ENCODE assay signal across 8 cellular contexts in the genomic region with DNA sequence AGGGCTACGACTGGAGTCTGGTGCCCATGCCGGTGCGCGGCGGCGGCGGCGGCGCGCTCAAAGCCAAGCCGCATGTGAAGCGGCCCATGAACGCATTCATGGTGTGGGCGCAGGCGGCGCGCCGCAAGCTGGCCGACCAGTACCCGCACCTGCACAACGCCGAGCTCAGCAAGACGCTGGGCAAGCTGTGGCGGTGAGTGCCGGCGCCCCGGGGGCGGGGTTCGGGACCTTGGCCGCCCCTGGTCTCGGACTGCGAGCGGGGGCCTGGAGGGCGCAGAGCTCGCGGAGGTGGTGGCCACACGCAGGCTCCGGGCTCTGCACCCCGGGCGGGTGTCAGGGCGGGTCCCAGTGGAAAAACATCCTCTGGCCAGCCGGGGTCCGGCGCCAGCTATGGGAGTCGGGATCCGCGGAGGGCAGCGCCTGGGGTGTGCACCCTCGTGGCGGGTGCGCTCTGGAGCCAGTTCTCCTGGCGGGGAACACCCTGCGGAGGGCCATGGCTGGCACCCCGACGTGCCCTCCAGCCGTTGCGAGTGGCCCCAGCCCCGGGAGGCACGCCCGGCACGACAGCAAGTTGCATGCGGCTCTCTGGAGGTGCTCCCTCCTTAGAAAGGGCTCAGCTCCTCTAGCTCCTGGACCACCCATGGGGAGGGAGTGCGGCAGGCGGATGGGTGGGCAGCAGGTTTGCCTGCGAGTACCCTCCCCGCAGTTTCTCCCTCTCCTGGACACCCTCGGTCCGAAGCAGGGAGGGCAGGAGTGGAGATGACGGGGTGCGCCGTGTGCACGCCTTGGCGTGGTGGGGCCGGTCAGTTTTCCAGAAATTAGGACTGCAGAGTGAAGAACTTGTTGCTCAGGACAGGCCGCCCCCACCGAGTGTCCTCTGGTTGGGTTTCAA. TPM values are rescaled to one million over a fixed set of nuclear protein-coding genes. Genes with fewer than 3 reads are reported as not detected.
DNase-seq lines count a peak whose midpoint lies in the region; ATAC-seq and TF ChIP-seq lines count a peak whose summit lies in the region.

No MANE protein-coding gene starts in this region.

- no peak overlapping the region for H3K9ac ChIP-seq in SK-N-SH

- 13% methylated on average over 12 of the region's 76 CpGs for WGBS in SK-N-SH (ENCODE audit: low lambda C conversion rate)

- DNase-seq in SK-N-SH (peak; percentile 43), NOMO-1 treated with dmso at 0.1 percent for 144 hours (lab: John Stamatoyannopoulos, UW; ENCODE audit: unreplicated experiment) (no peak), NCI-H345 (lab: John Stamatoyannopoulos, UW) (no peak), GF-D8 (lab: John Stamatoyannopoulos, UW) (no peak)
- no peak for DNase-seq in activated T-helper 2 cell treated with anti-CD3 and anti-CD28 coated beads, Interferon-gamma antibody, Interleukin-2, Interleukin-4, amounts not matched to agents 10 μg/mL and 5 μg/mL and 100 μg/mL, durations not matched to agents 14 hours and 24 hours and 36 hours (ENCODE audit: low spot score)
- DNase-seq in stimulated activated naive B cell treated with anti-CD40 and anti-IgM and Interleukin-4, amounts not matched to agents 10 μg/mL and 1 μg/mL and 100 μg/mL, for 72 hours: no peak

- H3K4me2 ChIP-seq in SK-N-SH: no peak overlapping the region

- H3K4me3 Mint-ChIP-seq in activated T-helper 2 cell treated with anti-CD3 and anti-CD28 coated beads, Interferon-gamma antibody, Interleukin-2, Interleukin-4, amounts not matched to agents 10 μg/mL and 5 μg/mL and 100 μg/mL, durations not matched to agents 14 hours and 24 hours and 36 hours (ENCODE audit: low read depth): peak overlapping the region; percentile 51
- H3K4me3 Mint-ChIP-seq in stimulated activated naive B cell treated with anti-CD40 and anti-IgM and Interleukin-4, amounts not matched to agents 10 μg/mL and 1 μg/mL and 100 μg/mL, for 72 hours: peak overlapping the region; percentile 55 to 65

- H3K27ac ChIP-seq in SK-N-SH (ENCODE audit: low read depth in 2 of 2, low read length in 1 of 2): no peak overlapping the region
- peak overlapping the region; percentile 68 for H3K27ac ChIP-seq in layer of hippocampus (ENCODE audit: low read depth, low read length)

- no peaks in the 10 kb centered on the region for H3K9me3 Mint-ChIP-seq in activated T-helper 2 cell treated with anti-CD3 and anti-CD28 coated beads, Interferon-gamma antibody, Interleukin-2, Interleukin-4, amounts not matched to agents 10 μg/mL and 5 μg/mL and 100 μg/mL, durations not matched to agents 14 hours and 24 hours and 36 hours
- H3K9me3 Mint-ChIP-seq in stimulated activated naive B cell treated with anti-CD40 and anti-IgM and Interleukin-4, amounts not matched to agents 10 μg/mL and 1 μg/mL and 100 μg/mL, for 72 hours: no peaks in the 10 kb centered on the region

- no peak for TF ChIP-seq RAD21 in SK-N-SH (IDR thresholded peaks at IDR 0.05; ENCODE audit: low read length)

- no peaks in the 10 kb centered on the region for H3K9me2 ChIP-seq in SK-N-SH

- H3K36me3 Mint-ChIP-seq in activated T-helper 2 cell treated with anti-CD3 and anti-CD28 coated beads, Interferon-gamma antibody, Interleukin-2, Interleukin-4, amounts not matched to agents 10 μg/mL and 5 μg/mL and 100 μg/mL, durations not matched to agents 14 hours and 24 hours and 36 hours (ENCODE audit: low read depth): no peaks in the 10 kb centered on the region
- H3K36me3 Mint-ChIP-seq in stimulated activated naive B cell treated with anti-CD40 and anti-IgM and Interleukin-4, amounts not matched to agents 10 μg/mL and 1 μg/mL and 100 μg/mL, for 72 hours: no peaks in the 10 kb centered on the region

- intact Hi-C loops in activated T-helper 2 cell treated with anti-CD3 and anti-CD28 coated beads, Interferon-gamma antibody, Interleukin-2, Interleukin-4, amounts not matched to agents 10 μg/mL and 5 μg/mL and 100 μg/mL, durations not matched to agents 14 hours and 24 hours and 36 hours (cut with micrococcal nuclease): no loop called here

- peaks cover 22% of the 10 kb centered on the region for H3K27me3 Mint-ChIP-seq in activated T-helper 2 cell treated with anti-CD3 and anti-CD28 coated beads, Interferon-gamma antibody, Interleukin-2, Interleukin-4, amounts not matched to agents 10 μg/mL and 5 μg/mL and 100 μg/mL, durations not matched to agents 14 hours and 24 hours and 36 hours (ENCODE audit: low read depth)
- peaks cover 34 to 46% of the 10 kb centered on the region in 2 donors for H3K27me3 Mint-ChIP-seq in stimulated activated naive B cell treated with anti-CD40 and anti-IgM and Interleukin-4, amounts not matched to agents 10 μg/mL and 1 μg/mL and 100 μg/mL, for 72 hours

- TF ChIP-seq CTCF in SK-N-SH (IDR thresholded peaks at IDR 0.05): no peak

- no peaks in the 10 kb centered on the region for H3K4me1 Mint-ChIP-seq in activated T-helper 2 cell treated with anti-CD3 and anti-CD28 coated beads, Interferon-gamma antibody, Interleukin-2, Interleukin-4, amounts not matched to agents 10 μg/mL and 5 μg/mL and 100 μg/mL, durations not matched to agents 14 hours and 24 hours and 36 hours (ENCODE audit: low read depth)
- H3K4me1 Mint-ChIP-seq in stimulated activated naive B cell treated with anti-CD40 and anti-IgM and Interleukin-4, amounts not matched to agents 10 μg/mL and 1 μg/mL and 100 μg/mL, for 72 hours: peaks cover 12 to 13% of the 10 kb centered on the region in 2 donors

- ATAC-seq in SK-N-SH treated with all-trans-retinoic acid at 6 μM for 48 hours: no peak
- peak in 1 of 2 donors; percentile 24 for ATAC-seq in stimulated activated naive B cell treated with anti-CD40 and anti-IgM and Interleukin-4, amounts not matched to agents 10 μg/mL and 1 μg/mL and 100 μg/mL, for 72 hours (replicated peaks)

- peaks cover 90% of the 10 kb centered on the region for H3K27me3 ChIP-seq in SK-N-SH (ENCODE audit: insufficient read depth)
- H3K27me3 ChIP-seq in layer of hippocampus (ENCODE audit: control insufficient read depth, insufficient read depth, low read length): peaks cover 3% of the 10 kb centered on the region

- no peaks in the 10 kb centered on the region for H3K9me3 ChIP-seq in SK-N-SH

- no peak overlapping the region for H3K4me3 ChIP-seq in SK-N-SH (ENCODE audit: low read depth in 2 of 2, low read length in 1 of 2)

- H3K27ac Mint-ChIP-seq in activated T-helper 2 cell treated with anti-CD3 and anti-CD28 coated beads, Interferon-gamma antibody, Interleukin-2, Interleukin-4, amounts not matched to agents 10 μg/mL and 5 μg/mL and 100 μg/mL, durations not matched to agents 14 hours and 24 hours and 36 hours: no peak overlapping the region
- H3K27ac Mint-ChIP-seq in stimulated activated naive B cell treated with anti-CD40 and anti-IgM and Interleukin-4, amounts not matched to agents 10 μg/mL and 1 μg/mL and 100 μg/mL, for 72 hours: no peak overlapping the region

- no peak for TF ChIP-seq EP300 in SK-N-SH (IDR thresholded peaks at IDR 0.05; ENCODE audit: borderline replicate concordance in 1 of 2, low read depth in 1 of 2, low read length in 1 of 2)

- H4K20me1 ChIP-seq in SK-N-SH (ENCODE audit: insufficient read depth): peaks cover 19% of the 10 kb centered on the region; the same call in 1 of the 2 replicates

- no peaks in the 10 kb centered on the region for H3K79me2 ChIP-seq in SK-N-SH (ENCODE audit: insufficient read depth)

- H3K4me1 ChIP-seq in SK-N-SH (ENCODE audit: control insufficient read depth in 1 of 2, insufficient read depth in 2 of 2, low read depth in 1 of 2, low read length in 1 of 2): no peaks in the 10 kb centered on the region

- no peak overlapping the region for H2AFZ ChIP-seq in SK-N-SH (ENCODE audit: low read depth)

- POLR2A ChIA-PET in SK-N-SH (lab: Yijun Ruan, JAX): no interaction called here

- peaks cover 3% of the 10 kb centered on the region for H3F3A ChIP-seq in SK-N-SH (replicated peaks; ENCODE audit: insufficient read depth)

- CTCF ChIA-PET in SK-N-SH (lab: Yijun Ruan, JAX): interaction anchor here (0.9 to 1.4 kb wide), 3 partner anchors 12 to 124 kb away, joined by 4 read pairs; no protein-coding TSS in a partner anchor

- no peaks in the 10 kb centered on the region for H3K36me3 ChIP-seq in SK-N-SH (replicated peaks in 1 of 2; ENCODE audit: control insufficient read depth in 1 of 2, insufficient read depth in 2 of 2, low read length in 1 of 2)

TF ChIP-seq in SK-N-SH, 30 proteins besides CTCF, POLR2A, EP300 and RAD21 (continues in another document):
- TF ChIP-seq USF1 (IDR thresholded peaks at IDR 0.05; ENCODE audit: borderline replicate concordance, low read depth) (no peak), SMC3 (IDR thresholded peaks at IDR 0.05; ENCODE audit: low read depth, low read length) (no peak), TEAD4 (IDR thresholded peaks at IDR 0.05; ENCODE audit: borderline replicate concordance, insufficient read depth) (no peak)

TF ChIP-seq in SK-N-SH treated with all-trans-retinoic acid at 6 μM for 48 hours, 23 proteins besides CTCF, POLR2A, EP300 and RAD21 (continues in another document):
- TF ChIP-seq ZFP3 (CRISPR knock-in tag; IDR thresholded peaks at IDR 0.05) (no peak), SNAI2 (CRISPR knock-in tag; IDR thresholded peaks at IDR 0.05) (no peak), ESRRG (CRISPR knock-in tag; IDR thresholded peaks at IDR 0.05) (no peak), ARNTL (CRISPR knock-in tag; IDR thresholded peaks at IDR 0.05; ENCODE audit: borderline replicate concordance, low read depth) (no peak), RARB (CRISPR knock-in tag; IDR thresholded peaks at IDR 0.05) (no peak), CREB5 (CRISPR knock-in tag; IDR thresholded peaks at IDR 0.05; ENCODE audit: low read depth) (no peak)

RNA-seq across cellular contexts. Expression of gene SOX8, which starts 0.8 kb away (rescaled TPM):
- not detected in 2 replicates for polyA plus RNA-seq in SK-N-SH (2012; rRNA removed)
- not detected in 2 replicates for polyA plus RNA-seq in SK-N-SH (2012; cell fraction: cytosol; rRNA removed)
- not detected in 2 replicates for polyA plus RNA-seq in SK-N-SH (2012; cell fraction: nucleus; rRNA removed)
- 0.78 and 1.2 TPM in 2 replicates for total RNA-seq in activated T-helper 2 cell treated with anti-CD3 and anti-CD28 coated beads, Interferon-gamma antibody, Interleukin-2, Interleukin-4, amounts not matched to agents 10 μg/mL and 5 μg/mL and 100 μg/mL, durations not matched to agents 14 hours and 24 hours and 36 hours

RNA-seq across cellular contexts. Expression of gene LMF1, which starts 11.6 kb away (rescaled TPM):
- polyA plus RNA-seq in SK-N-SH (2012; rRNA removed): 5.7 and 8.2 TPM in 2 replicates
- 3.0 and 5.1 TPM in 2 replicates for polyA plus RNA-seq in SK-N-SH (2012; cell fraction: cytosol; rRNA removed)
- 22.6 and 22.9 TPM in 2 replicates for polyA plus RNA-seq in SK-N-SH (2012; cell fraction: nucleus; rRNA removed)
- 14.0 and 14.3 TPM in 2 replicates for total RNA-seq in activated T-helper 2 cell treated with anti-CD3 and anti-CD28 coated beads, Interferon-gamma antibody, Interleukin-2, Interleukin-4, amounts not matched to agents 10 μg/mL and 5 μg/mL and 100 μg/mL, durations not matched to agents 14 hours and 24 hours and 36 hours
